In genomic region chr6:32845381-32845884, GRCh38 we compare ENCODE assay signal across 8 cellular contexts. TPM values are rescaled to one million over a fixed set of nuclear protein-coding genes. Genes with fewer than 3 reads are reported as not detected.
DNase-seq lines count a peak whose midpoint lies in the region; ATAC-seq, FAIRE-seq and TF ChIP-seq lines count a peak whose summit lies in the region.

No MANE protein-coding gene starts in this region.

- CTCF ChIA-PET in PC-9 (lab: Charles Lee) = interaction anchor here (1.5 to 1.9 kb wide), 2 partner anchors 8 to 23 kb away, joined by 6 to 7 read pairs; partner anchors contain the start of genes PSMB9 and TAP1

- intact Hi-C loops in PC-9 (cut with micrococcal nuclease; ENCODE audit: unreplicated experiment) = loop anchor here (2.0 to 10.0 kb wide), 2 partner anchors 125 to 859 kb away; no protein-coding TSS in a partner anchor

- DNase-seq in GM12865 (ENCODE audit: low read depth) (peak; percentile 75), PC-9 (no peak), small intestine (no peak), SHP77 treated with DMSO at 0.1 percent for 48 hours (lab: John Stamatoyannopoulos, UW) (no peak), epidermal melanocyte (ENCODE audit: insufficient read length, low spot score) (no peak)
- DNase-seq in central memory CD4-positive, alpha-beta T cell = peak; percentile 50

- no TSS peak for BruUV-seq in PC-9 (replicated peaks; lab: Mats Ljungman, UMichigan)

- H3K9me3 ChIP-seq in PC-9 (ENCODE audit: insufficient read depth, low read depth) (no peaks in the 10 kb centered on the region), small intestine (ENCODE audit: control insufficient read depth, low read depth) (no peaks in the 10 kb centered on the region)

- TF ChIP-seq CTCF in GM12865 (IDR thresholded peaks at IDR 0.05; ENCODE audit: insufficient read depth, low read depth, low read length, missing control alignments) = no peak
- no peak for TF ChIP-seq CTCF in PC-9 (conservative IDR thresholded peaks at IDR 0.05)

- no peak for FAIRE-seq in small intestine (lab: Jason Lieb, UNC)

- no peaks in the 10 kb centered on the region for H3K36me3 ChIP-seq in PC-9 (ENCODE audit: low read depth)
- peaks cover 14 to 32% of the 10 kb centered on the region in 2 donors for H3K36me3 ChIP-seq in small intestine (ENCODE audit: control insufficient read depth in 2 of 2, insufficient read depth in 2 of 2, low read length in 2 of 2)

- H3K4me3 ChIP-seq in GM12865 (ENCODE audit: low read depth, low read length) = peak overlapping the region; percentile 96
- H3K4me3 ChIP-seq in PC-9 = no peak overlapping the region
- peak overlapping the region; percentile 28 to 90 for H3K4me3 ChIP-seq in small intestine (ENCODE audit: low read depth in 1 of 2, low read length in 2 of 2)

- no peaks in the 10 kb centered on the region for H3K9me2 ChIP-seq in PC-9 (ENCODE audit: insufficient read depth)

- POLR2A ChIA-PET in PC-9 (lab: Charles Lee; ENCODE audit: unreplicated experiment) = interaction anchor here (0.6 to 1.2 kb wide), 4 partner anchors 8 to 32 kb away, joined by 3 to 10 read pairs (median 3); partner anchors contain the start of genes PSMB9 and TAP1

- no peaks in the 10 kb centered on the region for H3K27me3 ChIP-seq in PC-9 (ENCODE audit: insufficient read depth, low read depth)
- H3K27me3 ChIP-seq in small intestine (ENCODE audit: control insufficient read depth in 2 of 2, insufficient read depth in 2 of 2, low read length in 2 of 2) = no peaks in the 10 kb centered on the region

- ATAC-seq in HG02884 (IDR thresholded peaks at IDR 0.05; ENCODE audit: unreplicated experiment) (no peak), HG03097 (IDR thresholded peaks at IDR 0.05; ENCODE audit: low FRiP score, unreplicated experiment) (no peak)

- H3F3A ChIP-seq in PC-9 (ENCODE audit: insufficient read depth, low read depth) = no peaks in the 10 kb centered on the region

- no peaks in the 10 kb centered on the region for H4K20me1 ChIP-seq in PC-9 (ENCODE audit: insufficient read depth)

- H3K79me2 ChIP-seq in PC-9 (ENCODE audit: low read depth) = no peaks in the 10 kb centered on the region

- WGBS in small intestine, 3 donors = 59 to 77% (median 67%) methylated on average over 10 of the region's 10 CpGs

- H3K27ac ChIP-seq in PC-9 = no peak overlapping the region
- peak overlapping the region; percentile 12 to 96 for H3K27ac ChIP-seq in small intestine (ENCODE audit: low read depth in 1 of 2, low read length in 1 of 2)

- H2AFZ ChIP-seq in PC-9 = no peak overlapping the region

- H3K4me2 ChIP-seq in PC-9 = peak overlapping the region; percentile 85; the same call in 1 of the 2 replicates

- H3K4me1 ChIP-seq in PC-9 (replicated peaks; ENCODE audit: insufficient read depth) = peaks cover 6% of the 10 kb centered on the region; the same call in 1 of the 2 replicates
- H3K4me1 ChIP-seq in small intestine (ENCODE audit: control insufficient read depth in 2 of 2, insufficient read depth in 1 of 2, low read depth in 1 of 2, low read length in 1 of 2) = peaks cover 8 to 22% of the 10 kb centered on the region in 2 donors

RNA-seq across cellular contexts. Expression of gene PSMB8, which starts 1.6 kb away (rescaled TPM):
- 70.8 and 101 TPM in 2 replicates for total RNA-seq in PC-9 (2021)
- polyA plus RNA-seq in small intestine = 100 to 1,000 TPM; 271 to 329 (median 315) TPM

RNA-seq across cellular contexts. Expression of gene TAP2, which starts 6.9 kb away (rescaled TPM):
- 70.6 and 91.2 TPM in 2 replicates for total RNA-seq in PC-9 (2021)
- polyA plus RNA-seq in small intestine = 10 to 100 TPM; 18.1 to 51.5 (median 23.5) TPM

RNA-seq across cellular contexts. Expression of gene TAP1, which starts 8.1 kb away (rescaled TPM):
- 23.1 and 23.4 TPM in 2 replicates for total RNA-seq in PC-9 (2021)
- polyA plus RNA-seq in small intestine = 100 to 1,000 TPM in 2 of 3 donors, 10 to 100 TPM in 1; 70.2 to 157 (median 114) TPM

RNA-seq across cellular contexts. Expression of gene PSMB9, which starts 8.6 kb away (rescaled TPM):
- 37.6 and 48.4 TPM in 2 replicates for total RNA-seq in PC-9 (2021)
- polyA plus RNA-seq in small intestine = 100 to 1,000 TPM; 201 to 224 (median 221) TPM

RNA-seq across cellular contexts. Expression of gene HLA-DOB, which starts 28.6 kb away (rescaled TPM):
- 3.4 and 4.3 TPM in 2 replicates for total RNA-seq in PC-9 (2021)
- polyA plus RNA-seq in small intestine = 1 to 10 TPM in 2 of 3 donors, not detected in 1; 2.7 to 4.6 TPM

Comparison
In these comparisons a context has a peak if more than half of its experiments do, and no peak if none do; other contexts are left out.
1. DNase-seq: peak in GM12865 (single experiment) and central memory CD4-positive, alpha-beta T cell (single experiment); none in PC-9 (0 of 2), small intestine (single experiment), SHP77 treated with DMSO at 0.1 percent for 48 hours (single experiment) and epidermal melanocyte (single experiment).